ENCODE assay signal across 27 cellular contexts in the genomic region with DNA sequence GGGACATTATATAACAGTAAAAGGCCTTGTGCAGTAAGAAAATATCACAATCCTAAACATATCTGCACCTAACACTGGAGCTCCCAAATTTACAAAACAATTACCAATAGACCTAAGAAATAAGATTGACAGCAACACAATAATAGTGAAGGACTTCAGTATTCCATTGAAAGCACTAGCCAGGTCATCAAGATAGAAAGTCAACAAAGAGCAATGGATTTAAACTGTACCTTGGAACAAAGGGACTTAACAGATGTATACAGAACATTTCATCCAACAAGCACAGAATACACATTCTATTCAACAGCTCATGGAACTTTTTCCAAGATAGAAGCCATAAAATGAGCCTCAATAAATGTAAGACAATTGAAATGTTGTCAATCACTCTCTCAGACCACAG.
"Had no signal": no experiment of that assay in that cellular context is flagged by ENCODE, and none has a peak within 500 bp of the region (broad histone marks: within the 10 kb centered on the region; RNA-seq: fewer than 3 reads in every experiment).

No MANE protein-coding gene starts in this region.

- H3K9me3 ChIP-seq: gastrocnemius medialis had no signal

- H3K4me1 Mint-ChIP-seq: activated B cell treated with CpG ODN at 0.5 μM for 24 hours; activated naive CD8-positive, alpha-beta T cell treated with anti-CD3 and anti-CD28 coated beads, Interleukin-2, amount 50 U/mL, for 24 hours had no signal

- H3K27me3 ChIP-seq: gastrocnemius medialis, hepatocyte, uterus had no signal

- H3K4me2 ChIP-seq: hepatocyte had no signal

- DNase-seq: activated B cell treated with CpG ODN at 0.5 μM for 24 hours; activated CD4-positive, alpha-beta T cell treated with anti-CD3 and anti-CD28 coated beads, Interleukin-2, amount 50 U/mL, for 1 hour; activated CD8-positive, alpha-beta T cell treated with anti-CD3 and anti-CD28 coated beads for 36 hours; activated effector memory CD4-positive, alpha-beta T cell treated with Interleukin-2 at 50 U/mL for 16 hours; activated naive CD4-positive, alpha-beta T cell treated with anti-CD3 and anti-CD28 coated beads for 36 hours; activated naive CD8-positive, alpha-beta T cell treated with anti-CD3 and anti-CD28 coated beads, Interleukin-2, amount 50 U/mL, for 24 hours; activated T-cell treated with anti-CD3 and anti-CD28 coated beads for 4 hours; activated T-cell treated with anti-CD3 and anti-CD28 coated beads, Interleukin-2, amount 50 U/mL, for 72 hours; amygdala; caudate nucleus; cortex of kidney; effector memory CD8-positive, alpha-beta T cell; erythroblast; gastrocnemius medialis; glutamatergic neuron; left cardiac atrium; left ventricle myocardium superior; mucosa of descending colon; right cardiac atrium; stimulated activated CD4-positive, alpha-beta T cell treated with anti-CD3 and anti-CD28 coated beads, Interleukin-12 subunit alpha, Interleukin-12 subunit beta, amount 100 ng/mL, for 4 hours; stimulated activated CD4-positive, alpha-beta T cell treated with anti-CD3 and anti-CD28 coated beads, Interleukin-4, amount 100 ng/mL, for 1 hour; uterus had no signal

- H3K36me3 ChIP-seq: gastrocnemius medialis, uterus had no signal

- H3K79me2 ChIP-seq: hepatocyte had no signal

- H3K27ac ChIP-seq: gastrocnemius medialis, hepatocyte, uterus had no signal

- H3K4me1 ChIP-seq: gastrocnemius medialis, uterus had no signal

- FAIRE-seq: keratinocyte had no signal

- H3K27me3 Mint-ChIP-seq: activated B cell treated with CpG ODN at 0.5 μM for 24 hours; activated CD8-positive, alpha-beta T cell treated with anti-CD3 and anti-CD28 coated beads for 36 hours; activated naive CD8-positive, alpha-beta T cell treated with anti-CD3 and anti-CD28 coated beads, Interleukin-2, amount 50 U/mL, for 24 hours; effector memory CD8-positive, alpha-beta T cell; natural killer cell treated with Interleukin-12 subunit alpha and Interleukin-12 subunit beta and Interleukin-15 and Interleukin-18, amount 100 ng/mL, for 72 hours; stimulated activated naive CD8-positive, alpha-beta T cell treated with anti-CD3 and anti-CD28 coated beads, Interleukin-15, Interleukin-2, amounts not matched to agents 100 ng/mL and 50 ng/mL, for 24 hours; type B pancreatic cell had no signal

- ATAC-seq: activated CD8-positive, alpha-beta T cell treated with anti-CD3 and anti-CD28 coated beads for 36 hours; activated naive CD8-positive, alpha-beta T cell treated with anti-CD3 and anti-CD28 coated beads, Interleukin-2, amount 50 U/mL, for 24 hours; activated T-cell treated with anti-CD3 and anti-CD28 coated beads, Interleukin-2, amount 50 U/mL, for 72 hours; effector memory CD8-positive, alpha-beta T cell; gastrocnemius medialis; left cardiac atrium; left ventricle myocardium superior; mucosa of descending colon; natural killer cell treated with Interleukin-12 subunit alpha and Interleukin-12 subunit beta and Interleukin-15 and Interleukin-18, amount 100 ng/mL, for 72 hours; right cardiac atrium had no signal

- H3K27ac Mint-ChIP-seq: activated B cell treated with CpG ODN at 0.5 μM for 24 hours; activated CD8-positive, alpha-beta T cell treated with anti-CD3 and anti-CD28 coated beads for 36 hours; activated naive CD4-positive, alpha-beta T cell treated with anti-CD3 and anti-CD28 coated beads for 36 hours; activated naive CD8-positive, alpha-beta T cell treated with anti-CD3 and anti-CD28 coated beads, Interleukin-2, amount 50 U/mL, for 24 hours; activated T-cell treated with anti-CD3 and anti-CD28 coated beads, Interleukin-2, amount 50 U/mL, for 72 hours; natural killer cell treated with Interleukin-12 subunit alpha and Interleukin-12 subunit beta and Interleukin-15 and Interleukin-18, amount 100 ng/mL, for 72 hours; stimulated activated naive CD8-positive, alpha-beta T cell treated with anti-CD3 and anti-CD28 coated beads, Interleukin-15, Interleukin-2, amounts not matched to agents 100 ng/mL and 50 ng/mL, for 24 hours; type B pancreatic cell had no signal

- H3K4me3 Mint-ChIP-seq: activated B cell treated with CpG ODN at 0.5 μM for 24 hours; activated CD8-positive, alpha-beta T cell treated with anti-CD3 and anti-CD28 coated beads for 36 hours; activated naive CD4-positive, alpha-beta T cell treated with anti-CD3 and anti-CD28 coated beads for 36 hours; activated naive CD8-positive, alpha-beta T cell treated with anti-CD3 and anti-CD28 coated beads, Interleukin-2, amount 50 U/mL, for 24 hours; effector memory CD8-positive, alpha-beta T cell; natural killer cell treated with Interleukin-12 subunit alpha and Interleukin-12 subunit beta and Interleukin-15 and Interleukin-18, amount 100 ng/mL, for 72 hours; stimulated activated naive CD8-positive, alpha-beta T cell treated with anti-CD3 and anti-CD28 coated beads, Interleukin-15, Interleukin-2, amounts not matched to agents 100 ng/mL and 50 ng/mL, for 24 hours; type B pancreatic cell had no signal

- H2AFZ ChIP-seq: hepatocyte had no signal

- H3K4me3 ChIP-seq: gastrocnemius medialis, hepatocyte, mucosa of descending colon, uterus had no signal
